ENCODE assay signal across 14 cellular contexts in the genomic region with DNA sequence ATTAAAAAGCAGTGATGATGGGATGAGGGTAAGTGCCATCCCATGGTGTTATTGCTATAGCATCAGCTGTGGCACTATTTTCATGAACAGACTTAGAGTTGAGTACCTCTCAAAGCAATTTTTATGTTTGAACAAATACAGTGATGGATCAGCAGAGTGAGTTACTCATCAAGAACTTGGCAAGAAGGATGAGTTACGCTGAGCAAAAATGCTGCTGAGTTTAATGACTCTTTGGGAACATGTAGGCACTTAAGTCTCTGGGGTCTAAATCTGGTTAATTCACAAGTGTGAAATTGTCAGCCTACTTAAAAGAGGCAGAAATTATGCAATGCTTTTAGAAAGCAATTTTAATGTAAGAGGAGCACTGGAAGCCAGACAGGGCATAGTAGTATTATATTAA.
A peak's percentile ranks its signal among the peaks of the same experiment; 100 is the strongest.
DNase-seq lines count a peak whose midpoint lies in the region; ATAC-seq and TF ChIP-seq lines count a peak whose summit lies in the region.
"Had no signal": no experiment of that assay in that cellular context is flagged by ENCODE, and none has a peak within 500 bp of the region (broad histone marks: within the 10 kb centered on the region; RNA-seq: fewer than 3 reads in every experiment).

No MANE protein-coding gene starts in this region.

- no peak overlapping the region for H3K4me2 ChIP-seq in PC-9

- no peaks in the 10 kb centered on the region for H3K79me2 ChIP-seq in PC-9 (ENCODE audit: low read depth)

- no peaks in the 10 kb centered on the region for H3K4me1 ChIP-seq in PC-9 (replicated peaks; ENCODE audit: insufficient read depth)
- H3K4me1 ChIP-seq: Caco-2, stomach had no signal

- BruUV-seq in PC-9 (replicated peaks; lab: Mats Ljungman, UMichigan): no TSS peak

- no peak overlapping the region for H3K27ac ChIP-seq in PC-9
- H3K27ac ChIP-seq: stomach had no signal

- CTCF ChIA-PET in PC-9 (lab: Charles Lee): no interaction called here

- H3K36me3 ChIP-seq in PC-9 (ENCODE audit: low read depth): no peaks in the 10 kb centered on the region
- H3K36me3 ChIP-seq: stomach had no signal

- no peaks in the 10 kb centered on the region for H3K9me3 ChIP-seq in PC-9 (ENCODE audit: insufficient read depth, low read depth)
- H3K9me3 ChIP-seq: Caco-2, stomach had no signal

- POLR2A ChIA-PET in PC-9 (lab: Charles Lee; ENCODE audit: unreplicated experiment): no interaction called here

- TF ChIP-seq CTCF in GM20000 (IDR thresholded peaks at IDR 0.05; ENCODE audit: extremely low read depth, missing control alignments) (no peak), PC-9 (conservative IDR thresholded peaks at IDR 0.05) (no peak)

- no peaks in the 10 kb centered on the region for H4K20me1 ChIP-seq in PC-9 (ENCODE audit: insufficient read depth)

- DNase-seq in A172 (ENCODE audit: low spot score): peak; percentile 6
- DNase-seq in EH (ENCODE audit: low read depth): peak; percentile 77
- DNase-seq in NCI-H446 treated with DMSO at 0.1 percent for 48 hours (lab: John Stamatoyannopoulos, UW): peak; percentile 61
- peak; percentile 34 for DNase-seq in fibroblast of gingiva (ENCODE audit: low read depth)
- no peak for DNase-seq in GM20000 (ENCODE audit: low spot score)
- DNase-seq in PC-9: no peak
- DNase-seq: activated CD4-positive, CD25-positive, alpha-beta regulatory T cell treated with anti-CD3 and anti-CD28 coated beads, Interleukin-2, amount 50 U/mL, for 72 hours; Caco-2; effector memory CD8-positive, alpha-beta T cell; NCI-H2029 treated with DMSO at 0.1 percent for 48 hours; SIG-M5; stomach had no signal

- no peak overlapping the region for H3K4me3 ChIP-seq in PC-9
- H3K4me3 ChIP-seq: stomach had no signal

- no peaks in the 10 kb centered on the region for H3K9me2 ChIP-seq in PC-9 (ENCODE audit: insufficient read depth)

- intact Hi-C loops in PC-9 (cut with micrococcal nuclease; ENCODE audit: unreplicated experiment): no loop called here

- no peaks in the 10 kb centered on the region for H3F3A ChIP-seq in PC-9 (ENCODE audit: insufficient read depth, low read depth)

- no peaks in the 10 kb centered on the region for H3K27me3 ChIP-seq in PC-9 (ENCODE audit: insufficient read depth, low read depth)
- H3K27me3 ChIP-seq: stomach had no signal

- no peak for ATAC-seq in GM18858 (IDR thresholded peaks at IDR 0.05; ENCODE audit: unreplicated experiment)
- ATAC-seq in HG03442 (IDR thresholded peaks at IDR 0.05; ENCODE audit: unreplicated experiment): no peak
- ATAC-seq: effector memory CD8-positive, alpha-beta T cell had no signal

- H2AFZ ChIP-seq in PC-9: no peak overlapping the region

Comparison
In these comparisons a context has a peak if more than half of its experiments do, and no peak if none do; other contexts are left out.
1. DNase-seq: peak in A172 (single experiment), EH (single experiment), NCI-H446 treated with DMSO at 0.1 percent for 48 hours (single experiment) and fibroblast of gingiva (single experiment); none in GM20000 (single experiment) and PC-9 (0 of 2).